In genomic region chr6:89045585-89045984, GRCh38 we compare ENCODE assay signal across 19 cellular contexts. TPM values are rescaled to one million over a fixed set of nuclear protein-coding genes. Genes with fewer than 3 reads are reported as not detected.
DNase-seq lines count a peak whose midpoint lies in the region; ATAC-seq and TF ChIP-seq lines count a peak whose summit lies in the region.
"Had no signal": no experiment of that assay in that cellular context is flagged by ENCODE, and none has a peak within 500 bp of the region (broad histone marks: within the 10 kb centered on the region; RNA-seq: fewer than 3 reads in every experiment).

No MANE protein-coding gene starts in this region.

- TF ChIP-seq CTCF in RWPE2 (IDR thresholded peaks at IDR 0.05; ENCODE audit: poor library complexity, severe bottlenecking) (no peak), foreskin keratinocyte (conservative IDR thresholded peaks at IDR 0.05) (no peak)

- ATAC-seq in RWPE2 (ENCODE audit: low read depth) (peak; percentile 51; the same call in 2 of the 3 replicates), foreskin keratinocyte (peak; percentile 68), HG03095 (IDR thresholded peaks at IDR 0.05; ENCODE audit: unreplicated experiment) (no peak)
- ATAC-seq: GM12878, Panc1 had no signal

- no peak overlapping the region for H3K4me3 ChIP-seq in RWPE2 (ENCODE audit: severe bottlenecking)
- no peak overlapping the region for H3K4me3 ChIP-seq in effector memory CD4-positive, alpha-beta T cell (ENCODE audit: insufficient read depth, low read depth, low read length, poor library complexity, severe bottlenecking)
- H3K4me3 ChIP-seq: BLaER1 treated with 17β-estradiol and CSF1 and Interleukin-3, amounts not matched to agents 10 nM and 100 nM; GM12878; HAP-1 had no signal

- H3K36me3 ChIP-seq in RWPE2 (ENCODE audit: low read depth), result no peaks in the 10 kb centered on the region
- H3K36me3 ChIP-seq in effector memory CD4-positive, alpha-beta T cell (ENCODE audit: control insufficient read depth, insufficient read depth, low read length), result no peaks in the 10 kb centered on the region
- H3K36me3 ChIP-seq: BLaER1 treated with 17β-estradiol and CSF1 and Interleukin-3, amounts not matched to agents 10 nM and 100 nM; HAP-1 had no signal

- H3K27me3 ChIP-seq in RWPE2 (ENCODE audit: insufficient read depth, poor library complexity, severe bottlenecking), result no peaks in the 10 kb centered on the region
- no peaks in the 10 kb centered on the region for H3K27me3 ChIP-seq in foreskin keratinocyte
- no peaks in the 10 kb centered on the region for H3K27me3 ChIP-seq in effector memory CD4-positive, alpha-beta T cell (replicated peaks; ENCODE audit: control insufficient read depth, insufficient read depth, low read length, poor library complexity, severe bottlenecking)
- H3K27me3 ChIP-seq: BLaER1 treated with 17β-estradiol and CSF1 and Interleukin-3, amounts not matched to agents 10 nM and 100 nM had no signal

- H3K9me3 ChIP-seq in RWPE2 (ENCODE audit: severe bottlenecking), result no peaks in the 10 kb centered on the region
- H3K9me3 ChIP-seq in effector memory CD4-positive, alpha-beta T cell (ENCODE audit: control insufficient read depth, low read length), result no peaks in the 10 kb centered on the region
- H3K9me3 ChIP-seq: BLaER1 treated with 17β-estradiol and CSF1 and Interleukin-3, amounts not matched to agents 10 nM and 100 nM; HAP-1 had no signal

- peaks cover 10% of the 10 kb centered on the region for H3K4me1 ChIP-seq in RWPE2 (ENCODE audit: insufficient read depth, poor library complexity, severe bottlenecking)
- H3K4me1 ChIP-seq in foreskin keratinocyte, result peaks cover 4% of the 10 kb centered on the region
- H3K4me1 ChIP-seq in effector memory CD4-positive, alpha-beta T cell (ENCODE audit: control insufficient read depth, insufficient read depth, low read length, poor library complexity, severe bottlenecking), result no peaks in the 10 kb centered on the region
- H3K4me1 ChIP-seq: HAP-1 had no signal

- H3K27ac ChIP-seq in RWPE2 (ENCODE audit: poor library complexity, severe bottlenecking) (no peak overlapping the region), foreskin keratinocyte (no peak overlapping the region)
- no peak overlapping the region for H3K27ac ChIP-seq in effector memory CD4-positive, alpha-beta T cell (ENCODE audit: insufficient read depth, low read length, poor library complexity, severe bottlenecking)

- DNase-seq in AG20443 (ENCODE audit: low spot score), result peak; percentile 22
- peak; percentile 43 for DNase-seq in GM03348 (ENCODE audit: low spot score)
- DNase-seq in RWPE2 (ENCODE audit: low spot score), result no peak
- DNase-seq in foreskin keratinocyte, result peak in 1 of 2 donors; percentile 32
- no peak for DNase-seq in DMS 273 (lab: John Stamatoyannopoulos, UW; ENCODE audit: unreplicated experiment)
- DNase-seq in effector memory CD4-positive, alpha-beta T cell, result no peak
- DNase-seq in dedifferentiated amniotic fluid mesenchymal stem cell (ENCODE audit: extremely low spot score), result no peak
- DNase-seq: DMS153, KG1, MM.1S, NCI-H1930, NCI-H2171, NCI-H774, SW 1271 had no signal

RNA-seq across cellular contexts. Expression of gene PNRC1, which starts 35.0 kb away (rescaled TPM):
- total RNA-seq in foreskin keratinocyte, result 13.6 and 18.4 TPM in 2 replicates
- polyA plus RNA-seq in foreskin keratinocyte, result 10.1 and 10.9 TPM in 2 replicates

Comparison
In these comparisons a context has a peak if more than half of its experiments do, and no peak if none do; other contexts are left out.
1. DNase-seq: peak in AG20443 (single experiment) and GM03348 (single experiment); none in RWPE2 (single experiment), DMS 273 (single experiment), effector memory CD4-positive, alpha-beta T cell (0 of 3) and dedifferentiated amniotic fluid mesenchymal stem cell (single experiment).